11 cellular contexts compared by ENCODE assay signal in the genomic region with DNA sequence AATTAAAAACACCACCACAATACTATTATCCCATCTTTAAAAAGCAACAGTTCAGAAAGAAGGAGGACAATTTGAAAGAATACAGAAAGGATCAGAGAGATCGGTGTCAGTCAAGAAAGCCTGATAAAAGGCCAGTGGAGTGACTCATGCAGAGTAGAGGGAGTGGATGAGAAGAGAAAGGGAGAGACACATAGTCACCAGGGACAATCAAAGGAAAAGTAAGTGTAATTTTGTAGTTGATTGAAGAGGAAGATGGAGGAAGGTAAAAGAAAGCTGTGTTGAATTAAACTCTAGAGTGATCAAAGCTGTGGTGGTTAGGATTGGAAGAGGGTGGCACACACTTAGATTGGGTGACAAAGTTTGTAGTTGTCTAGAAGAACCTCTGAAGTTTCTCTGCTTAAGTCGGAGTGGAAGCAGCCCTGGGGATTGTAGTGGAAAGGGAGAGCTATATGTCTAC. TPM values are rescaled to one million over a fixed set of nuclear protein-coding genes. Genes with fewer than 3 reads are reported as not detected.
DNase-seq lines count a peak whose midpoint lies in the region; ATAC-seq and TF ChIP-seq lines count a peak whose summit lies in the region.
"Had no signal": no experiment of that assay in that cellular context is flagged by ENCODE, and none has a peak within 500 bp of the region (broad histone marks: within the 10 kb centered on the region; RNA-seq: fewer than 3 reads in every experiment).

No MANE protein-coding gene starts in this region.

- peaks cover 38 to 64% (median 53%) of the 10 kb centered on the region in 10 experiments for H3K4me1 ChIP-seq in BLaER1 treated with 17β-estradiol and CSF1 and Interleukin-3, amounts not matched to agents 10 nM and 100 nM
- H3K4me1 ChIP-seq in left lung: peaks cover 24 to 37% of the 10 kb centered on the region in 2 donors

- TF ChIP-seq CTCF in HFFc6 (IDR thresholded peaks at IDR 0.05) (no peak), left lung (IDR thresholded peaks at IDR 0.05) (no peak), progenitor cell of endocrine pancreas (IDR thresholded peaks at IDR 0.05; ENCODE audit: unreplicated experiment) (no peak)

- intact Hi-C loops in left lung (cut with DNase I): no loop called here

- H3K4me1 Mint-ChIP-seq in HFFc6 (ENCODE audit: low read depth) (peaks cover 75% of the 10 kb centered on the region), progenitor cell of endocrine pancreas (ENCODE audit: low read depth) (peaks cover 22% of the 10 kb centered on the region)
- peaks cover 65% of the 10 kb centered on the region for H3K4me1 Mint-ChIP-seq in activated naive CD8-positive, alpha-beta T cell treated with anti-CD3 and anti-CD28 coated beads, Interleukin-2, amount 50 U/mL, for 24 hours

- DNase-seq in HFFc6 (peak; percentile 45), left lung (no peak), progenitor cell of endocrine pancreas (ENCODE audit: low spot score, unreplicated experiment) (no peak), amniotic stem cell (lab: John Stamatoyannopoulos, UW) (no peak)
- no peak for DNase-seq in activated naive CD8-positive, alpha-beta T cell treated with anti-CD3 and anti-CD28 coated beads, Interleukin-2, amount 50 U/mL, for 24 hours
- DNase-seq in stimulated activated naive CD4-positive, alpha-beta T cell treated with Interleukin-2 at 50 U/mL for 16 hours (lab: John Stamatoyannopoulos, UW): no peak
- DNase-seq: T1000 had no signal

- peaks cover 0 to 18% (median 9%) of the 10 kb centered on the region in 11 experiments; a peak in 7 of 22 replicates for H3K36me3 ChIP-seq in BLaER1 treated with 17β-estradiol and CSF1 and Interleukin-3, amounts not matched to agents 10 nM and 100 nM
- H3K36me3 ChIP-seq in left lung: no peaks in the 10 kb centered on the region
- H3K36me3 ChIP-seq: suprapubic skin had no signal

- peak overlapping the region in 4 of 11 experiments; percentile 19 to 50 (median 28); a peak in 7 of 22 replicates for H3K9ac ChIP-seq in BLaER1 treated with 17β-estradiol and CSF1 and Interleukin-3, amounts not matched to agents 10 nM and 100 nM

- H3K27ac Mint-ChIP-seq in HFFc6 (peak overlapping the region; percentile 86), progenitor cell of endocrine pancreas (no peak overlapping the region)
- peak overlapping the region; percentile 87 for H3K27ac Mint-ChIP-seq in activated naive CD8-positive, alpha-beta T cell treated with anti-CD3 and anti-CD28 coated beads, Interleukin-2, amount 50 U/mL, for 24 hours

- H3K27me3 Mint-ChIP-seq in HFFc6 (ENCODE audit: insufficient read depth) (no peaks in the 10 kb centered on the region; the same call in 1 of the 2 replicates), progenitor cell of endocrine pancreas (no peaks in the 10 kb centered on the region)
- H3K27me3 Mint-ChIP-seq in activated naive CD8-positive, alpha-beta T cell treated with anti-CD3 and anti-CD28 coated beads, Interleukin-2, amount 50 U/mL, for 24 hours: no peaks in the 10 kb centered on the region
- H3K27me3 Mint-ChIP-seq: brain had no signal

- no peaks in the 10 kb centered on the region for H3K9me3 ChIP-seq in BLaER1 treated with 17β-estradiol and CSF1 and Interleukin-3, amounts not matched to agents 10 nM and 100 nM (replicated peaks in 1 of 11)
- no peaks in the 10 kb centered on the region for H3K9me3 ChIP-seq in left lung
- H3K9me3 ChIP-seq: suprapubic skin had no signal

- 0 out of 20 replicates have a peak overlapping the region, but pooled peaks of 1 of the 10 experiments have one; percentile 21 for H3K4me3 ChIP-seq in BLaER1 treated with 17β-estradiol and CSF1 and Interleukin-3, amounts not matched to agents 10 nM and 100 nM
- H3K4me3 ChIP-seq in left lung: no peak overlapping the region
- H3K4me3 ChIP-seq: suprapubic skin had no signal

- peaks cover 7% of the 10 kb centered on the region; the same call in 1 of the 2 replicates for H3K36me3 Mint-ChIP-seq in HFFc6 (ENCODE audit: low read depth)
- peaks cover 4% of the 10 kb centered on the region for H3K36me3 Mint-ChIP-seq in activated naive CD8-positive, alpha-beta T cell treated with anti-CD3 and anti-CD28 coated beads, Interleukin-2, amount 50 U/mL, for 24 hours (ENCODE audit: low read depth)
- H3K36me3 Mint-ChIP-seq in progenitor cell of endocrine pancreas (ENCODE audit: insufficient read depth): peaks cover 7% of the 10 kb centered on the region

- peak overlapping the region; percentile 54 to 81 (median 69) for H3K4me2 ChIP-seq in BLaER1 treated with 17β-estradiol and CSF1 and Interleukin-3, amounts not matched to agents 10 nM and 100 nM

- no peaks in the 10 kb centered on the region for H3K27me3 ChIP-seq in BLaER1 treated with 17β-estradiol and CSF1 and Interleukin-3, amounts not matched to agents 10 nM and 100 nM
- H3K27me3 ChIP-seq in left lung: no peaks in the 10 kb centered on the region
- H3K27me3 ChIP-seq: suprapubic skin had no signal

- peak overlapping the region in 8 of 11 experiments; percentile 8 to 54 (median 38); a peak in 12 of 22 replicates for H3K27ac ChIP-seq in BLaER1 treated with 17β-estradiol and CSF1 and Interleukin-3, amounts not matched to agents 10 nM and 100 nM
- peak overlapping the region; percentile 4 to 55 for H3K27ac ChIP-seq in left lung
- H3K27ac ChIP-seq: suprapubic skin had no signal

- peak; percentile 76 for ATAC-seq in activated naive CD8-positive, alpha-beta T cell treated with anti-CD3 and anti-CD28 coated beads, Interleukin-2, amount 50 U/mL, for 24 hours
- ATAC-seq in left lung (no peak), GM18868 (IDR thresholded peaks at IDR 0.05; ENCODE audit: unreplicated experiment) (no peak)

- H3K9me3 Mint-ChIP-seq in HFFc6 (no peaks in the 10 kb centered on the region), progenitor cell of endocrine pancreas (ENCODE audit: low read depth) (no peaks in the 10 kb centered on the region)
- H3K9me3 Mint-ChIP-seq in activated naive CD8-positive, alpha-beta T cell treated with anti-CD3 and anti-CD28 coated beads, Interleukin-2, amount 50 U/mL, for 24 hours: no peaks in the 10 kb centered on the region

- H3K4me3 Mint-ChIP-seq in HFFc6: peak overlapping the region; percentile 71
- H3K4me3 Mint-ChIP-seq in activated naive CD8-positive, alpha-beta T cell treated with anti-CD3 and anti-CD28 coated beads, Interleukin-2, amount 50 U/mL, for 24 hours: peak overlapping the region; percentile 43
- no peak overlapping the region for H3K4me3 Mint-ChIP-seq in progenitor cell of endocrine pancreas (ENCODE audit: low read depth)
- H3K4me3 Mint-ChIP-seq: brain had no signal

- H4K20me1 ChIP-seq in BLaER1 treated with 17β-estradiol and CSF1 and Interleukin-3, amounts not matched to agents 10 nM and 100 nM: peaks cover 53 to 95% (median 78%) of the 10 kb centered on the region in 11 experiments; a peak in 21 of 22 replicates

RNA-seq across cellular contexts. Expression of gene SPECC1L, which starts 14.1 kb away (rescaled TPM):
- 10 to 100 TPM; 47.3 to 61.5 (median 59.1) TPM for total RNA-seq in HFFc6 (2021; fragmentation: NEBNext Ultra II Directional; extraction: Animal tissue kit (Norgen Biotek cat#: 25700))
- total RNA-seq in left lung: 10 to 100 TPM; 70.9 to 94.4 TPM
- 87.7 and 96.9 TPM in 2 replicates for total RNA-seq in progenitor cell of endocrine pancreas

RNA-seq across cellular contexts. Expression of gene GGT5, which starts 39.9 kb away (rescaled TPM):
- total RNA-seq in HFFc6 (2021; fragmentation: NEBNext Ultra II Directional; extraction: Animal tissue kit (Norgen Biotek cat#: 25700)): under 1 TPM; 0.17 to 0.61 (median 0.27) TPM
- total RNA-seq in left lung (10 to 100 TPM; 18.9 to 25.6 TPM), progenitor cell of endocrine pancreas (not detected in 2 replicates)

Comparison
In these comparisons a context has a peak if more than half of its experiments do, and no peak if none do; other contexts are left out.
1. RNA of gene GGT5, which starts 39.9 kb away (total RNA-seq): 18.9 to 25.6 TPM in left lung; 0.17 to 0.61 TPM in HFFc6 and not detected in progenitor cell of endocrine pancreas; every median in the first group is over 10 times any median in the second.